Comparison of ENCODE assay signal across 20 cellular contexts in genomic region chr2:69022548-69022947, GRCh38. TPM values are rescaled to one million over a fixed set of nuclear protein-coding genes. Genes with fewer than 3 reads are reported as not detected.
"Had no signal": no experiment of that assay in that cellular context is flagged by ENCODE, and none has a peak within 500 bp of the region (broad histone marks: within the 10 kb centered on the region; RNA-seq: fewer than 3 reads in every experiment).

No MANE protein-coding gene starts in this region.

- H3K9me3 ChIP-seq: transverse colon had no signal

- H3K4me2 ChIP-seq: hepatocyte had no signal

- FAIRE-seq: endothelial cell of umbilical vein, kidney had no signal

- H3K27me3 ChIP-seq: hepatocyte, transverse colon had no signal

- DNase-seq: activated CD4-positive, alpha-beta T cell treated with anti-CD3 and anti-CD28 coated beads for 4 hours; activated CD8-positive, alpha-beta memory T cell treated with anti-CD3 and anti-CD28 coated beads, Interleukin-2, amount 50 U/mL, for 48 hours; activated gamma-delta T cell treated with Interleukin-2 at 50 U/mL for 16 hours; activated naive CD8-positive, alpha-beta T cell treated with anti-CD3 and anti-CD28 coated beads for 36 hours; activated T-cell treated with anti-CD3 and anti-CD28 coated beads, Interleukin-2, amount 50 U/mL, for 72 hours; cerebellar nuclear complex; effector CD8-positive, alpha-beta T cell; kidney; nucleus accumbens; stimulated activated CD4-positive, alpha-beta T cell treated with anti-CD3 and anti-CD28 coated beads, Interleukin-15, amount 100 ng/mL, for 24 hours; stimulated activated CD4-positive, alpha-beta T cell treated with anti-CD3 and anti-CD28 coated beads, Interleukin-4, amount 100 ng/mL, for 1 hour; stimulated activated naive CD4-positive, alpha-beta T cell; transverse colon had no signal

- H3K36me3 ChIP-seq: transverse colon had no signal

- H2AFZ ChIP-seq: hepatocyte had no signal

- H3K27ac ChIP-seq: hepatocyte, transverse colon had no signal

- H3K4me3 ChIP-seq: hepatocyte, transverse colon had no signal

- ATAC-seq: activated T-cell treated with anti-CD3 and anti-CD28 coated beads, Interleukin-2, amount 50 U/mL, for 72 hours had no signal

RNA-seq across cellular contexts. Expression of gene ANTXR1, which starts 9.6 kb away (rescaled TPM):
- total RNA-seq: activated T-cell treated with anti-CD3 and anti-CD28 coated beads, Interleukin-2, amount 50 U/mL, for 72 hours had no signal

RNA-seq across cellular contexts. Expression of gene GKN1, which starts 48.1 kb away (rescaled TPM):
- total RNA-seq: activated naive CD8-positive, alpha-beta T cell treated with anti-CD3 and anti-CD28 coated beads for 36 hours; activated T-cell treated with anti-CD3 and anti-CD28 coated beads, Interleukin-2, amount 50 U/mL, for 72 hours; endothelial cell of umbilical vein; kidney; lower leg skin; mesenteric fat pad; posterior vena cava; skeletal muscle tissue; subcutaneous adipose tissue; transverse colon had no signal
- polyA plus RNA-seq: endothelial cell of umbilical vein had no signal
